In genomic region chr20:33209789-33210188, GRCh38 we compare ENCODE assay signal across 9 cellular contexts. TPM values are rescaled to one million over a fixed set of nuclear protein-coding genes. Genes with fewer than 3 reads are reported as not detected.
DNase-seq lines count a peak whose midpoint lies in the region; ATAC-seq and TF ChIP-seq lines count a peak whose summit lies in the region.
"Had no signal": no experiment of that assay in that cellular context is flagged by ENCODE, and none has a peak within 500 bp of the region (broad histone marks: within the 10 kb centered on the region; RNA-seq: fewer than 3 reads in every experiment).

No MANE protein-coding gene starts in this region.

- peaks cover 23 to 46% of the 10 kb centered on the region in 2 donors for H3K27me3 Mint-ChIP-seq in CD4-positive, alpha-beta memory T cell
- peaks cover 62% of the 10 kb centered on the region for H3K27me3 Mint-ChIP-seq in nephron progenitor cell (ENCODE audit: low read depth, poor library complexity)

- H3K4me1 Mint-ChIP-seq in CD4-positive, alpha-beta memory T cell = peaks cover 0 to 4% (median 2%) of the 10 kb centered on the region in 4 donors
- no peaks in the 10 kb centered on the region for H3K4me1 Mint-ChIP-seq in nephron progenitor cell

- no peak overlapping the region for H3K4me3 ChIP-seq in CD4-positive, alpha-beta memory T cell (ENCODE audit: low read length in 2 of 2)
- H3K4me3 ChIP-seq in Karpas-422 (ENCODE audit: low read length) = no peak overlapping the region
- H3K4me3 ChIP-seq: uterus had no signal

- H3K4me2 ChIP-seq in Karpas-422 (ENCODE audit: low read depth, low read length, poor library complexity, severe bottlenecking) = no peak overlapping the region

- no peaks in the 10 kb centered on the region for H3K36me3 ChIP-seq in CD4-positive, alpha-beta memory T cell (ENCODE audit: insufficient read depth, low read length)
- no peaks in the 10 kb centered on the region for H3K36me3 ChIP-seq in Karpas-422 (ENCODE audit: insufficient read depth, low read length)
- H3K36me3 ChIP-seq: uterus had no signal

- no peak overlapping the region for H2AFZ ChIP-seq in Karpas-422 (ENCODE audit: low read length)

- no peaks in the 10 kb centered on the region for H3K9me3 ChIP-seq in CD4-positive, alpha-beta memory T cell (ENCODE audit: control insufficient read depth in 1 of 2, low read length in 2 of 2)
- no peaks in the 10 kb centered on the region for H3K9me3 ChIP-seq in Karpas-422 (ENCODE audit: low read length)
- H3K9me3 ChIP-seq: uterus had no signal

- no peaks in the 10 kb centered on the region for H3K36me3 Mint-ChIP-seq in CD4-positive, alpha-beta memory T cell
- no peaks in the 10 kb centered on the region for H3K36me3 Mint-ChIP-seq in nephron progenitor cell (ENCODE audit: low read depth)

- peaks cover 0 to 5% (median 2%) of the 10 kb centered on the region in 8 donors for H3K9me3 Mint-ChIP-seq in CD4-positive, alpha-beta memory T cell
- H3K9me3 Mint-ChIP-seq in nephron progenitor cell = no peaks in the 10 kb centered on the region

- CTCF ChIA-PET in CD4-positive, alpha-beta memory T cell (lab: Charles Lee; ENCODE audit: partially characterized antibody) = no interaction called here

- no peak for TF ChIP-seq CTCF in nephron progenitor cell (IDR thresholded peaks at IDR 0.05)

- H4K20me1 ChIP-seq in Karpas-422 (ENCODE audit: insufficient read depth, low read depth, low read length) = no peaks in the 10 kb centered on the region

- intact Hi-C loops in CD4-positive, alpha-beta memory T cell (cut with micrococcal nuclease) = loop anchor here (5.0 kb wide), 1 partner anchor 307 kb away; no protein-coding TSS in a partner anchor

- H3K9me2 ChIP-seq in Karpas-422 (replicated peaks; ENCODE audit: insufficient read depth, low read length) = no peaks in the 10 kb centered on the region

- ATAC-seq in HG02588 (IDR thresholded peaks at IDR 0.05; ENCODE audit: unreplicated experiment) (no peak), HG03439 (IDR thresholded peaks at IDR 0.05; ENCODE audit: unreplicated experiment) (no peak)

- H3K4me3 Mint-ChIP-seq in CD4-positive, alpha-beta memory T cell = no peak overlapping the region
- H3K4me3 Mint-ChIP-seq in nephron progenitor cell = no peak overlapping the region

- H3K79me2 ChIP-seq in Karpas-422 (ENCODE audit: low read length) = no peaks in the 10 kb centered on the region

- H3K27ac Mint-ChIP-seq in CD4-positive, alpha-beta memory T cell = no peak overlapping the region
- H3K27ac Mint-ChIP-seq in nephron progenitor cell = no peak overlapping the region

- DNase-seq in CD4-positive, alpha-beta memory T cell = peak in 4 of 5 donors; percentile 10 to 22 (median 21)
- DNase-seq in Karpas-422 = peak; percentile 66
- peak; percentile 43 to 59 for DNase-seq in activated CD4-positive, alpha-beta T cell treated with anti-CD3 and anti-CD28 coated beads, Interleukin-2, amount 50 U/mL, for 48 hours
- peak; percentile 8 for DNase-seq in epithelial cell of prostate (ENCODE audit: low read depth, low spot score)
- peak; percentile 93 for DNase-seq in nephron progenitor cell
- DNase-seq in D341Med (ENCODE audit: low spot score) = no peak

- H3K27ac ChIP-seq in CD4-positive, alpha-beta memory T cell (ENCODE audit: low read depth, low read length) = no peak overlapping the region
- H3K27ac ChIP-seq in Karpas-422 (ENCODE audit: low read length) (no peak overlapping the region), epithelial cell of prostate (no peak overlapping the region)
- H3K27ac ChIP-seq: uterus had no signal

- no peak overlapping the region for H3K9ac ChIP-seq in Karpas-422 (ENCODE audit: low read length)

- H3K4me1 ChIP-seq in CD4-positive, alpha-beta memory T cell (ENCODE audit: insufficient read depth, low read length) = no peaks in the 10 kb centered on the region
- no peaks in the 10 kb centered on the region for H3K4me1 ChIP-seq in Karpas-422 (ENCODE audit: low read length)
- H3K4me1 ChIP-seq: uterus had no signal

- POLR2A ChIA-PET in CD4-positive, alpha-beta memory T cell (lab: Charles Lee; ENCODE audit: partially characterized antibody) = no interaction called here

- no peaks in the 10 kb centered on the region for H3K27me3 ChIP-seq in CD4-positive, alpha-beta memory T cell (ENCODE audit: insufficient read depth, low read length)
- H3K27me3 ChIP-seq in Karpas-422 (ENCODE audit: low read length) = no peaks in the 10 kb centered on the region
- H3K27me3 ChIP-seq: uterus had no signal

RNA-seq across cellular contexts. Expression of gene BPIFA3, which starts 7.4 kb away (rescaled TPM):
- not detected for total RNA-seq in CD4-positive, alpha-beta memory T cell
- polyA plus RNA-seq in CD4-positive, alpha-beta memory T cell = not detected
- total RNA-seq in Karpas-422 (2014; rRNA removed; shearing (Covaris generic); ENCODE audit: low replicate concordance) = not detected in 2 replicates
- total RNA-seq: uterus had no signal

RNA-seq across cellular contexts. Expression of gene BPIFA1, which starts 26.0 kb away (rescaled TPM):
- total RNA-seq in CD4-positive, alpha-beta memory T cell = not detected
- not detected for polyA plus RNA-seq in CD4-positive, alpha-beta memory T cell
- total RNA-seq in Karpas-422 (2014; rRNA removed; shearing (Covaris generic); ENCODE audit: low replicate concordance) = not detected in 2 replicates
- total RNA-seq: uterus had no signal

RNA-seq across cellular contexts. Expression of gene BPIFA2, which starts 41.8 kb away (rescaled TPM):
- total RNA-seq in CD4-positive, alpha-beta memory T cell = not detected
- not detected for polyA plus RNA-seq in CD4-positive, alpha-beta memory T cell
- not detected in 2 replicates for total RNA-seq in Karpas-422 (2014; rRNA removed; shearing (Covaris generic); ENCODE audit: low replicate concordance)
- total RNA-seq: uterus had no signal
